Comparison of ENCODE assay signal across 25 cellular contexts in genomic region chr2:172861632-172862031, GRCh38.
"Had no signal": no experiment of that assay in that cellular context is flagged by ENCODE, and none has a peak within 500 bp of the region (broad histone marks: within the 10 kb centered on the region; RNA-seq: fewer than 3 reads in every experiment).

No MANE protein-coding gene starts in this region.

- H3K36me3 ChIP-seq: colonic mucosa, left lung, neutrophil, spleen, tibial nerve, WERI-Rb-1 had no signal

- H3K9me3 Mint-ChIP-seq: activated CD4-positive, alpha-beta memory T cell treated with anti-CD3 and anti-CD28 coated beads for 36 hours; activated naive CD4-positive, alpha-beta T cell treated with anti-CD3 and anti-CD28 coated beads, Interleukin-2, amount 50 U/mL, for 24 hours; activated naive CD8-positive, alpha-beta T cell treated with anti-CD3 and anti-CD28 coated beads, Interleukin-2, amount 50 U/mL, for 24 hours; activated T-cell treated with anti-CD3 and anti-CD28 coated beads, Interleukin-2, amount 50 U/mL, for 4 hours; activated T-helper 2 cell treated with anti-CD3 and anti-CD28 coated beads, Interferon-gamma antibody, Interleukin-2, Interleukin-4, amounts not matched to agents 10 μg/mL and 5 μg/mL and 100 μg/mL, durations not matched to agents 14 hours and 24 hours and 36 hours; naive B cell; nephron progenitor cell had no signal

- H3K4me3 ChIP-seq: colonic mucosa, spleen, tibial nerve had no signal

- H3K4me1 ChIP-seq: colonic mucosa had no signal

- FAIRE-seq: bronchial epithelial cell, endometrium, frontal cortex, TTC549 had no signal

- H3K4me3 Mint-ChIP-seq: activated CD4-positive, alpha-beta memory T cell treated with anti-CD3 and anti-CD28 coated beads for 36 hours; activated naive CD4-positive, alpha-beta T cell treated with anti-CD3 and anti-CD28 coated beads, Interleukin-2, amount 50 U/mL, for 24 hours; activated naive CD8-positive, alpha-beta T cell treated with anti-CD3 and anti-CD28 coated beads, Interleukin-2, amount 50 U/mL, for 24 hours; activated T-cell treated with anti-CD3 and anti-CD28 coated beads, Interleukin-2, amount 50 U/mL, for 4 hours; naive B cell; nephron progenitor cell had no signal

- H3K4me1 Mint-ChIP-seq: activated naive CD4-positive, alpha-beta T cell treated with anti-CD3 and anti-CD28 coated beads, Interleukin-2, amount 50 U/mL, for 24 hours; activated naive CD8-positive, alpha-beta T cell treated with anti-CD3 and anti-CD28 coated beads, Interleukin-2, amount 50 U/mL, for 24 hours; naive B cell had no signal

- H3K9me3 ChIP-seq: colonic mucosa, left lung, neutrophil, spleen, tibial nerve had no signal

- H3K27me3 Mint-ChIP-seq: progenitor cell of endocrine pancreas had no signal

- H3K36me3 Mint-ChIP-seq: activated CD4-positive, alpha-beta memory T cell treated with anti-CD3 and anti-CD28 coated beads for 36 hours; naive B cell had no signal

- DNase-seq: activated CD4-positive, alpha-beta memory T cell treated with anti-CD3 and anti-CD28 coated beads for 36 hours; activated CD4-positive, alpha-beta T cell treated with anti-CD3 and anti-CD28 coated beads for 48 hours; activated naive CD8-positive, alpha-beta T cell treated with anti-CD3 and anti-CD28 coated beads, Interleukin-2, amount 50 U/mL, for 24 hours; activated T-cell treated with anti-CD3 and anti-CD28 coated beads, Interleukin-2, amount 50 U/mL, for 4 hours; colonic mucosa; effector CD8-positive, alpha-beta T cell; kidney glomerular epithelial cell; left lung; mammary epithelial cell; naive B cell; nephron progenitor cell; spleen; stimulated activated naive CD4-positive, alpha-beta T cell treated with Interleukin-2 at 50 U/mL for 16 hours; WERI-Rb-1 had no signal

- ATAC-seq: activated CD4-positive, CD25-positive, alpha-beta regulatory T cell treated with anti-CD3 and anti-CD28 coated beads, Interleukin-2, amount 50 U/mL, for 24 hours; activated naive CD8-positive, alpha-beta T cell treated with anti-CD3 and anti-CD28 coated beads, Interleukin-2, amount 50 U/mL, for 24 hours; activated T-cell treated with anti-CD3 and anti-CD28 coated beads, Interleukin-2, amount 50 U/mL, for 4 hours; left lung had no signal

- H3K27ac Mint-ChIP-seq: activated CD4-positive, alpha-beta memory T cell treated with anti-CD3 and anti-CD28 coated beads for 36 hours; activated naive CD4-positive, alpha-beta T cell treated with anti-CD3 and anti-CD28 coated beads, Interleukin-2, amount 50 U/mL, for 24 hours; activated naive CD8-positive, alpha-beta T cell treated with anti-CD3 and anti-CD28 coated beads, Interleukin-2, amount 50 U/mL, for 24 hours; activated T-helper 2 cell treated with anti-CD3 and anti-CD28 coated beads, Interferon-gamma antibody, Interleukin-2, Interleukin-4, amounts not matched to agents 10 μg/mL and 5 μg/mL and 100 μg/mL, durations not matched to agents 14 hours and 24 hours and 36 hours; naive B cell; nephron progenitor cell; progenitor cell of endocrine pancreas had no signal

- H3K27ac ChIP-seq: colonic mucosa, epithelial cell of prostate, neutrophil, spleen, tibial nerve, WERI-Rb-1 had no signal

- H3K27me3 ChIP-seq: tibial nerve had no signal
